ENCODE assay signal across 20 cellular contexts in the genomic region with DNA sequence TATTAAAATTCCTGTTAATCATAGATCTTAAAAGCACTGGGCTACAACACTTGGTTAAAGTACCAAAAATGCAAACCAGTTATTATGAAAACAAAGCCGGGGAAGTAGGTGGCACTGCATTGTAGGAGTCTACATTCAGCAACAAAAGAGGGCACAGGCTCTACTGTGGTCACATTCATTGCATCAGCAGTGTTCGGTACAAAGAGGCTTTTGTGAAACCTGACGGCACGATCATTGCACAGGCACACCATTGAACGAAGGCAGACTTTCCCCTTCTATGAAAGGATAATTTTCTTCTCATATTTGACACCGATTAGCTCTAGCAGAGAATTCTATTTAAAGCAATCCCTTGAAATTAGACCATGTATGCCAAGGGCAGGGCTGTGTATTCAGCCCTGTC. TPM values are rescaled to one million over a fixed set of nuclear protein-coding genes. Genes with fewer than 3 reads are reported as not detected.
DNase-seq lines count a peak whose midpoint lies in the region; ATAC-seq and TF ChIP-seq lines count a peak whose summit lies in the region.
"Had no signal": no experiment of that assay in that cellular context is flagged by ENCODE, and none has a peak within 500 bp of the region (broad histone marks: within the 10 kb centered on the region; RNA-seq: fewer than 3 reads in every experiment).

No MANE protein-coding gene starts in this region.

- H3K27ac Mint-ChIP-seq in brain, result peak overlapping the region; percentile 37 to 82 (median 58)
- H3K27ac Mint-ChIP-seq: activated CD8-positive, alpha-beta T cell treated with anti-CD3 and anti-CD28 coated beads for 36 hours; activated T-helper 1 cell treated with anti-CD3 and anti-CD28 coated beads, Interleukin-12 subunit alpha, Interleukin-12 subunit beta, Interleukin-2, Interleukin-4 antibody, amounts not matched to agents 30 ng/mL and 10 ng/mL and 1 ng/mL, durations not matched to agents 14 hours and 24 hours and 36 hours had no signal

- H3K4me3 Mint-ChIP-seq in brain, result peak overlapping the region in 3 of 5 experiments; percentile 8 to 51 (median 44)
- H3K4me3 Mint-ChIP-seq: activated CD8-positive, alpha-beta T cell treated with anti-CD3 and anti-CD28 coated beads for 36 hours; activated T-helper 1 cell treated with anti-CD3 and anti-CD28 coated beads, Interleukin-12 subunit alpha, Interleukin-12 subunit beta, Interleukin-2, Interleukin-4 antibody, amounts not matched to agents 30 ng/mL and 10 ng/mL and 1 ng/mL, durations not matched to agents 14 hours and 24 hours and 36 hours; central memory CD8-positive, alpha-beta T cell had no signal

- TF ChIP-seq POLR2A in testis (IDR thresholded peaks at IDR 0.05), result no peak

- H3K27me3 ChIP-seq in testis (no peaks in the 10 kb centered on the region), left lung (no peaks in the 10 kb centered on the region)
- H3K27me3 ChIP-seq: BLaER1 treated with 17β-estradiol and CSF1 and Interleukin-3, amounts not matched to agents 10 nM and 100 nM; tibial artery had no signal

- TF ChIP-seq CTCF in brain (conservative IDR thresholded peaks at IDR 0.05), result no peak
- TF ChIP-seq CTCF in testis (IDR thresholded peaks at IDR 0.05), result no peak
- no peak for TF ChIP-seq CTCF in RWPE1 (conservative IDR thresholded peaks at IDR 0.05; ENCODE audit: low read depth)
- TF ChIP-seq CTCF in left lung (IDR thresholded peaks at IDR 0.05), result no peak

- ATAC-seq in left lung, result no peak
- no peak for ATAC-seq in GM19455 (IDR thresholded peaks at IDR 0.05; ENCODE audit: unreplicated experiment)
- ATAC-seq: activated CD8-positive, alpha-beta T cell treated with anti-CD3 and anti-CD28 coated beads for 36 hours; mucosa of descending colon had no signal

- CTCF ChIA-PET in RWPE1 (lab: Yijun Ruan, JAX), result interaction anchor here (0.7 kb wide), 1 partner anchor 10 kb away, joined by 3 read pairs; no protein-coding TSS in a partner anchor

- no peaks in the 10 kb centered on the region for H3K27me3 Mint-ChIP-seq in brain

- H3K36me3 Mint-ChIP-seq in brain, result no peaks in the 10 kb centered on the region

- H3K36me3 ChIP-seq in testis (ENCODE audit: low read depth, missing control alignments) (no peaks in the 10 kb centered on the region), left lung (no peaks in the 10 kb centered on the region)
- H3K36me3 ChIP-seq: BLaER1 treated with 17β-estradiol and CSF1 and Interleukin-3, amounts not matched to agents 10 nM and 100 nM; tibial artery had no signal

- H3K9me3 ChIP-seq in testis (no peaks in the 10 kb centered on the region), left lung (peaks cover 0 to 9% of the 10 kb centered on the region in 2 donors)
- H3K9me3 ChIP-seq: tibial artery had no signal

- intact Hi-C loops in testis (cut with DNase I; ENCODE audit: low total_unique reads) (no loop called here), left lung (cut with DNase I) (no loop called here)

- peak; percentile 28 to 56 for DNase-seq in NCI-H2081 (lab: John Stamatoyannopoulos, UW)
- DNase-seq in NCI-H2081 treated with DMSO at 0.1 percent for 48 hours (lab: John Stamatoyannopoulos, UW), result no peak
- DNase-seq in midbrain (lab: John Stamatoyannopoulos, UW), result peak; percentile 80
- peak; percentile 22 for DNase-seq in testis
- no peak for DNase-seq in RWPE1 (ENCODE audit: low spot score)
- DNase-seq in left lung, result no peak
- DNase-seq: activated CD8-positive, alpha-beta T cell treated with anti-CD3 and anti-CD28 coated beads for 36 hours; DMS153; effector memory CD4-positive, alpha-beta T cell; GM23248; mucosa of descending colon; stimulated activated CD4-positive, alpha-beta T cell treated with anti-CD3 and anti-CD28 coated beads, Interleukin-4, amount 100 ng/mL, for 4 hours; stimulated activated CD8-positive, alpha-beta memory T cell treated with anti-CD3 and anti-CD28 coated beads, Interleukin-4, amount 100 ng/mL, for 48 hours; tibial artery had no signal

- POLR2A ChIA-PET in RWPE1 (lab: Yijun Ruan, JAX; ENCODE audit: low non-redundant PET), result no interaction called here

- WGBS in testis, 2 donors, result 55 to 68% methylated on average over 6 of the region's 6 CpGs

- H3K27ac ChIP-seq in testis, result no peak overlapping the region
- H3K27ac ChIP-seq in RWPE1, result no peak overlapping the region
- H3K27ac ChIP-seq in left lung, result no peak overlapping the region
- H3K27ac ChIP-seq: BLaER1 treated with 17β-estradiol and CSF1 and Interleukin-3, amounts not matched to agents 10 nM and 100 nM; GM23248; skin epidermis; tibial artery had no signal

- peaks cover 19% of the 10 kb centered on the region for H3K4me1 Mint-ChIP-seq in brain
- H3K4me1 Mint-ChIP-seq: central memory CD8-positive, alpha-beta T cell had no signal

- H3K4me1 ChIP-seq in testis (no peaks in the 10 kb centered on the region), left lung (no peaks in the 10 kb centered on the region)
- H3K4me1 ChIP-seq: BLaER1 treated with 17β-estradiol and CSF1 and Interleukin-3, amounts not matched to agents 10 nM and 100 nM; tibial artery had no signal

- H3K4me3 ChIP-seq in testis (no peak overlapping the region), left lung (no peak overlapping the region)
- H3K4me3 ChIP-seq: BLaER1 treated with 17β-estradiol and CSF1 and Interleukin-3, amounts not matched to agents 10 nM and 100 nM; GM23248; mucosa of descending colon; skin epidermis; tibial artery had no signal

- peaks cover 14 to 16% (median 15%) of the 10 kb centered on the region in 5 experiments for H3K9me3 Mint-ChIP-seq in brain
- H3K9me3 Mint-ChIP-seq: central memory CD8-positive, alpha-beta T cell had no signal

RNA-seq across cellular contexts. Expression of a gene that starts 44.6 kb away (rescaled TPM):
- polyA plus RNA-seq in brain (ENCODE audit: insufficient read depth, low read depth, low replicate concordance), result 18.1 TPM
- total RNA-seq in testis, result 1 to 10 TPM; 5.4 to 7.2 TPM
- 6.4 TPM for polyA plus RNA-seq in testis (ENCODE audit: insufficient read depth, low read depth, low replicate concordance)
- 10 to 100 TPM; 13.4 to 14.8 TPM for total RNA-seq in left lung

Comparison
In these comparisons a context has a peak if more than half of its experiments do, and no peak if none do; other contexts are left out.
1. DNase-seq: peak in NCI-H2081 (2 of 2), midbrain (single experiment) and testis (single experiment); none in NCI-H2081 treated with DMSO at 0.1 percent for 48 hours (single experiment), RWPE1 (single experiment) and left lung (0 of 2).